In the genomic region with DNA sequence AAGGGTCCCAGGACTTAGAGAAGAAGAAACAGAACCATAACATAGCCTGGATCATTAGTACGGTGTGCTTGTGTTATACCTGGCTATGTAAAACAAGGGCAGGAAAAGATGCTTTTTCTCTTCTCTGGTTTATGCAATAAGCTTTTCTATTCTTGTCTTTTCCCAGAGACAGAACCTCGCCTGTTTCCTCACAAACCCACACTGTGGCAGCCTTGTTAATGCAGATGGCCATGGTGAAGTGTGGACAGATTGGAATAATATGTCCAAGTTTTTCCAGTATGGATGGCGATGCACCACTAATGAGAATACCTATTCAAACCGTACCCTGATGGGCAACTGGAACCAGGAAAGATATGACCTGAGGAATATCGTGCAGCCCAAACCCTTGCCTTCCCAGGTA, we compare ENCODE assay signal across 16 cellular contexts.
DNase-seq lines count a peak whose midpoint lies in the region.
"Had no signal": no experiment of that assay in that cellular context is flagged by ENCODE, and none has a peak within 500 bp of the region (broad histone marks: within the 10 kb centered on the region; RNA-seq: fewer than 3 reads in every experiment).

No MANE protein-coding gene starts in this region.

- DNase-seq in globus pallidus (ENCODE audit: low spot score): peak; percentile 20
- peak; percentile 78 for DNase-seq in pons (ENCODE audit: low spot score)
- no peak for DNase-seq in NCI-H2029 treated with DMSO at 0.1 percent for 48 hours (lab: John Stamatoyannopoulos, UW)
- no peak for DNase-seq in activated effector memory CD4-positive, alpha-beta T cell treated with Interleukin-2 at 50 U/mL for 16 hours
- DNase-seq in NCI-H2171 treated with DMSO at 0.1 percent for 48 hours (lab: John Stamatoyannopoulos, UW): no peak
- DNase-seq: BE2C; CD4-positive, alpha-beta T cell; CD8-positive, alpha-beta memory T cell; DMS 273 treated with DMSO at 0.1 percent for 48 hours; DMS79; EL; GDM1; GOT3; HFFc6 had no signal

- peak overlapping the region; percentile 32 for H3K27ac ChIP-seq in cingulate gyrus (ENCODE audit: low read depth, low read length)
- H3K27ac ChIP-seq: BLaER1 treated with 17β-estradiol and CSF1 and Interleukin-3, amounts not matched to agents 10 nM and 100 nM had no signal

Comparison
In these comparisons a context has a peak if more than half of its experiments do, and no peak if none do; other contexts are left out.
1. DNase-seq: peak in globus pallidus (single experiment) and pons (single experiment); none in NCI-H2029 treated with DMSO at 0.1 percent for 48 hours (single experiment), activated effector memory CD4-positive, alpha-beta T cell treated with Interleukin-2 at 50 U/mL for 16 hours (single experiment) and NCI-H2171 treated with DMSO at 0.1 percent for 48 hours (single experiment).